Comparison of ENCODE assay signal across 8 cellular contexts in genomic region chr21:37220981-37221664, GRCh38. TPM values are rescaled to one million over a fixed set of nuclear protein-coding genes. Genes with fewer than 3 reads are reported as not detected.
DNase-seq lines count a peak whose midpoint lies in the region; FAIRE-seq and TF ChIP-seq lines count a peak whose summit lies in the region.

No MANE protein-coding gene starts in this region.

- dilution Hi-C loops in endothelial cell of umbilical vein (cut with MboI; ENCODE audit: extremely low pct_ligation_motif_present, low sequenced_read_pairs), result no loop called here

- H3K4me1 ChIP-seq in Caco-2, result no peaks in the 10 kb centered on the region
- peaks cover 8% of the 10 kb centered on the region for H3K4me1 ChIP-seq in endothelial cell of umbilical vein (ENCODE audit: control insufficient read depth, extremely low read depth, insufficient read depth, low read length)

- POLR2A ChIA-PET in Caco-2 (lab: Charles Lee) (interaction anchor here (0.6 to 1.8 kb wide), 3 partner anchors 37 to 474 kb away, joined by 4 to 9 read pairs (median 5); partner anchors contain the start of gene VPS26C), endothelial cell of umbilical vein (lab: Charles Lee) (interaction anchor here (0.7 kb wide), 2 partner anchors 46 to 144 kb away, joined by 3 read pairs; partner anchors contain the start of gene VPS26C)

- peak overlapping the region; percentile 42 for H3K9ac ChIP-seq in endothelial cell of umbilical vein (replicated peaks; ENCODE audit: extremely low read depth, insufficient read depth, low read length)

- FAIRE-seq in endothelial cell of umbilical vein (lab: Jason Lieb, UNC), result peak; percentile 94

- TF ChIP-seq CTCF in Caco-2 (IDR thresholded peaks at IDR 0.05; ENCODE audit: insufficient read depth in 1 of 2, low read depth in 1 of 2, low read length in 1 of 2, severe bottlenecking in 1 of 2, unreplicated experiment in 1 of 2), result peak in 1 of 2 experiments; percentile 48
- peak; percentile 69 for TF ChIP-seq CTCF in GM20000 (IDR thresholded peaks at IDR 0.05; ENCODE audit: extremely low read depth, missing control alignments)
- TF ChIP-seq CTCF in endothelial cell of umbilical vein (IDR thresholded peaks at IDR 0.05; ENCODE audit: extremely low read depth in 1 of 2, insufficient read depth in 1 of 2, low read depth in 1 of 2, low read length in 2 of 2), result peak; percentile 10 to 64

- H3K4me3 ChIP-seq in Caco-2 (ENCODE audit: low read depth, low read length), result peak overlapping the region; percentile 79
- H3K4me3 ChIP-seq in endothelial cell of umbilical vein (replicated peaks in 1 of 3; ENCODE audit: insufficient read depth in 1 of 3, low read depth in 1 of 3, low read length in 3 of 3), result peak overlapping the region; percentile 17 to 53 (median 52)

- H3K27me3 ChIP-seq in Caco-2 (replicated peaks; ENCODE audit: control insufficient read depth, insufficient read depth, low read length), result no peaks in the 10 kb centered on the region
- no peaks in the 10 kb centered on the region for H3K27me3 ChIP-seq in endothelial cell of umbilical vein (ENCODE audit: control insufficient read depth in 2 of 2, insufficient read depth in 2 of 2, low read length in 2 of 2)

- H3K4me1 Mint-ChIP-seq in Caco-2 (ENCODE audit: low read depth, unreplicated experiment), result peaks cover 11% of the 10 kb centered on the region

- CTCF ChIA-PET in Caco-2 (lab: Charles Lee) (interaction anchor here (0.8 kb wide), 1 partner anchor 343 kb away, joined by 4 read pairs; no protein-coding TSS in a partner anchor), endothelial cell of umbilical vein (lab: Charles Lee) (interaction anchor here (0.9 to 2.2 kb wide), 4 partner anchors 111 to 198 kb away, joined by 3 to 7 read pairs (median 4); partner anchors contain the start of gene DYRK1A)

- BruUV-seq in Caco-2 (replicated peaks; lab: Mats Ljungman, UMichigan) (no TSS peak), endothelial cell of umbilical vein (replicated peaks; lab: Mats Ljungman, UMichigan) (no TSS peak)

- DNase-seq in Caco-2 (peak; percentile 95 to 97), GM20000 (ENCODE audit: low spot score) (peak; percentile 91), HS-5 (ENCODE audit: low read depth) (peak; percentile 79), NOMO-1 treated with DMSO at 0.1 percent for 48 hours (lab: John Stamatoyannopoulos, UW; ENCODE audit: unreplicated experiment) (peak; percentile 95), endothelial cell of umbilical vein (ENCODE audit: low read depth, low spot score) (peak; percentile 93), middle frontal gyrus (ENCODE audit: extremely low spot score, low spot score) (peak; percentile 89)
- peak; percentile 98 for DNase-seq in activated CD8-positive, alpha-beta memory T cell treated with anti-CD3 and anti-CD28 coated beads, Interleukin-2, amount 50 U/mL, for 4 hours
- peak; percentile 94 to 96 for DNase-seq in stimulated activated CD8-positive, alpha-beta memory T cell treated with anti-CD3 and anti-CD28 coated beads, Interleukin-2, amount 100 ng/mL, for 48 hours (ENCODE audit: low read depth in 2 of 2)

- H3K27me3 Mint-ChIP-seq in Caco-2 (ENCODE audit: insufficient read depth, unreplicated experiment), result no peaks in the 10 kb centered on the region

- peaks cover 53% of the 10 kb centered on the region for H3K36me3 Mint-ChIP-seq in Caco-2 (ENCODE audit: insufficient read depth, unreplicated experiment)

- no peaks in the 10 kb centered on the region for H3K9me3 Mint-ChIP-seq in Caco-2 (ENCODE audit: unreplicated experiment)

- H2AFZ ChIP-seq in endothelial cell of umbilical vein (ENCODE audit: low read depth, low read length), result peak overlapping the region; percentile 56

- H3K27ac Mint-ChIP-seq in Caco-2 (ENCODE audit: unreplicated experiment), result peak overlapping the region; percentile 94

- H3K27ac ChIP-seq in endothelial cell of umbilical vein (ENCODE audit: insufficient read depth, low read depth, low read length), result peak overlapping the region; percentile 72

- H3K4me3 Mint-ChIP-seq in Caco-2 (ENCODE audit: unreplicated experiment), result peak overlapping the region; percentile 93

- H3K4me2 ChIP-seq in endothelial cell of umbilical vein (ENCODE audit: insufficient read depth, low read length), result peak overlapping the region; percentile 58

- no peaks in the 10 kb centered on the region for H4K20me1 ChIP-seq in endothelial cell of umbilical vein (replicated peaks; ENCODE audit: control insufficient read depth, extremely low read depth, insufficient read depth, low read length)

- H3K79me2 ChIP-seq in endothelial cell of umbilical vein (ENCODE audit: control insufficient read depth, insufficient read depth, low read length), result no peaks in the 10 kb centered on the region

- H3K9me3 ChIP-seq in Caco-2, result no peaks in the 10 kb centered on the region
- no peaks in the 10 kb centered on the region for H3K9me3 ChIP-seq in endothelial cell of umbilical vein (replicated peaks; ENCODE audit: control insufficient read depth, insufficient read depth, low read length)

- no peak for TF ChIP-seq POLR2A in endothelial cell of umbilical vein (IDR thresholded peaks at IDR 0.05; ENCODE audit: low read depth, low read length)

- intact Hi-C loops in Caco-2 (cut with micrococcal nuclease; ENCODE audit: unreplicated experiment) (loop anchor here (1.0 to 10.0 kb wide), 5 partner anchors 38 to 361 kb away; partner anchors contain the start of gene DYRK1A), endothelial cell of umbilical vein (cut with micrococcal nuclease) (loop anchor here (1.0 to 10.0 kb wide), 6 partner anchors 36 to 776 kb away; partner anchors contain the start of gene VPS26C)

- H3K36me3 ChIP-seq in Caco-2 (ENCODE audit: control insufficient read depth, insufficient read depth, low read length) (no peaks in the 10 kb centered on the region), endothelial cell of umbilical vein (ENCODE audit: control insufficient read depth in 2 of 2, extremely low read depth in 1 of 2, insufficient read depth in 2 of 2, low read length in 2 of 2) (peaks cover 5 to 14% of the 10 kb centered on the region in 2 experiments)

- H3K9me1 ChIP-seq in endothelial cell of umbilical vein (replicated peaks; ENCODE audit: control insufficient read depth, extremely low read depth, insufficient read depth, low read length), result no peaks in the 10 kb centered on the region

TF ChIP-seq in endothelial cell of umbilical vein, 7 proteins besides CTCF, POLR2A, EP300 and RAD21:
- TF ChIP-seq MYC (IDR thresholded peaks at IDR 0.05; ENCODE audit: low read depth, low read length), result peak; percentile 78
- no peak for TF ChIP-seq GATA2 (IDR thresholded peaks at IDR 0.05; ENCODE audit: insufficient read depth, insufficient read length, low read depth, low read length)
- peak; percentile 77 for TF ChIP-seq POLR2AphosphoS5 (IDR thresholded peaks at IDR 0.05; ENCODE audit: insufficient read depth, low read depth, low read length)
- peak; percentile 38 for TF ChIP-seq JUN (IDR thresholded peaks at IDR 0.05; ENCODE audit: borderline replicate concordance, insufficient read depth, insufficient read length, low read depth)
- no peak for TF ChIP-seq EZH2 (IDR thresholded peaks at IDR 0.05; ENCODE audit: borderline replicate concordance, low read depth, low read length, severe bottlenecking)
- peak; percentile 89 for TF ChIP-seq MAX (IDR thresholded peaks at IDR 0.05; ENCODE audit: insufficient read depth, insufficient read length)
- peak; percentile 51 for TF ChIP-seq FOS (IDR thresholded peaks at IDR 0.05; ENCODE audit: borderline replicate concordance, insufficient read depth, low read length)

RNA-seq across cellular contexts. Expression of gene VPS26C, which starts 46.0 kb away (rescaled TPM):
- total RNA-seq in Caco-2 (2022), result 37.9 and 40.5 TPM in 2 replicates
- 53.7 and 57.3 TPM in 2 replicates for total RNA-seq in endothelial cell of umbilical vein
- polyA plus RNA-seq in endothelial cell of umbilical vein, result 32.1 and 35.2 TPM in 2 replicates
- 33.5 and 36.3 TPM in 2 replicates for polyA plus RNA-seq in endothelial cell of umbilical vein (2011; cell fraction: cytosol; rRNA removed)
- polyA plus RNA-seq in endothelial cell of umbilical vein (2011; cell fraction: nucleus; rRNA removed), result 50.0 and 54.0 TPM in 2 replicates
- 36.1 and 50.8 TPM in 2 replicates for polyA plus RNA-seq in endothelial cell of umbilical vein (2012)
- 53.2 and 56.5 TPM in 2 replicates for polyA minus RNA-seq in endothelial cell of umbilical vein
- 21.7 TPM for polyA minus RNA-seq in endothelial cell of umbilical vein (2011; cell fraction: cytosol; rRNA and poly(A)+ RNA removed)
- 46.2 and 56.0 TPM in 2 replicates for polyA minus RNA-seq in endothelial cell of umbilical vein (2011; cell fraction: nucleus; rRNA and poly(A)+ RNA removed)

Comparison
In these comparisons a context has a peak if more than half of its experiments do, and no peak if none do; other contexts are left out.
1. Peak in every context shown above with its lines: DNase-seq, H3K4me3 ChIP-seq and H3K27ac ChIP-seq.